8 cellular contexts compared by ENCODE assay signal in genomic region chr11:77820565-77821348, GRCh38. TPM values are rescaled to one million over a fixed set of nuclear protein-coding genes. Genes with fewer than 3 reads are reported as not detected.
DNase-seq lines count a peak whose midpoint lies in the region; ATAC-seq and TF ChIP-seq lines count a peak whose summit lies in the region.

Gene AAMDC (plus strand): TSS chr11:77821144. CDS start chr11:77842497, 21,353 bp downstream.
A gene with protein sequence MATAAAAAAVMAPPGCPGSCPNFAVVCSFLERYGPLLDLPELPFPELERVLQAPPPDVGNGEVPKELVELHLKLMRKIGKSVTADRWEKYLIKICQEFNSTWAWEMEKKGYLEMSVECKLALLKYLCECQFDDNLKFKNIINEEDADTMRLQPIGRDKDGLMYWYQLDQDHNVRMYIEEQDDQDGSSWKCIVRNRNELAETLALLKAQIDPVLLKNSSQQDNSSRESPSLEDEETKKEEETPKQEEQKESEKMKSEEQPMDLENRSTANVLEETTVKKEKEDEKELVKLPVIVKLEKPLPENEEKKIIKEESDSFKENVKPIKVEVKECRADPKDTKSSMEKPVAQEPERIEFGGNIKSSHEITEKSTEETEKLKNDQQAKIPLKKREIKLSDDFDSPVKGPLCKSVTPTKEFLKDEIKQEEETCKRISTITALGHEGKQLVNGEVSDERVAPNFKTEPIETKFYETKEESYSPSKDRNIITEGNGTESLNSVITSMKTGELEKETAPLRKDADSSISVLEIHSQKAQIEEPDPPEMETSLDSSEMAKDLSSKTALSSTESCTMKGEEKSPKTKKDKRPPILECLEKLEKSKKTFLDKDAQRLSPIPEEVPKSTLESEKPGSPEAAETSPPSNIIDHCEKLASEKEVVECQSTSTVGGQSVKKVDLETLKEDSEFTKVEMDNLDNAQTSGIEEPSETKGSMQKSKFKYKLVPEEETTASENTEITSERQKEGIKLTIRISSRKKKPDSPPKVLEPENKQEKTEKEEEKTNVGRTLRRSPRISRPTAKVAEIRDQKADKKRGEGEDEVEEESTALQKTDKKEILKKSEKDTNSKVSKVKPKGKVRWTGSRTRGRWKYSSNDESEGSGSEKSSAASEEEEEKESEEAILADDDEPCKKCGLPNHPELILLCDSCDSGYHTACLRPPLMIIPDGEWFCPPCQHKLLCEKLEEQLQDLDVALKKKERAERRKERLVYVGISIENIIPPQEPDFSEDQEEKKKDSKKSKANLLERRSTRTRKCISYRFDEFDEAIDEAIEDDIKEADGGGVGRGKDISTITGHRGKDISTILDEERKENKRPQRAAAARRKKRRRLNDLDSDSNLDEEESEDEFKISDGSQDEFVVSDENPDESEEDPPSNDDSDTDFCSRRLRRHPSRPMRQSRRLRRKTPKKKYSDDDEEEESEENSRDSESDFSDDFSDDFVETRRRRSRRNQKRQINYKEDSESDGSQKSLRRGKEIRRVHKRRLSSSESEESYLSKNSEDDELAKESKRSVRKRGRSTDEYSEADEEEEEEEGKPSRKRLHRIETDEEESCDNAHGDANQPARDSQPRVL (N-terminal part only) (minus strand): TSS chr11:77820722. CDS start chr11:77820714, 8 bp downstream.

- POLR2A ChIA-PET in AG04449 (lab: Yijun Ruan, JAX), result interaction anchor here (0.5 to 0.9 kb wide), 2 partner anchors 14 to 174 kb away, joined by 3 to 5 read pairs; no protein-coding TSS in a partner anchor

- dilution Hi-C loops in mammary epithelial cell (cut with HindIII; ENCODE audit: low sequenced_read_pairs), result no loop called here

- H3K4me1 ChIP-seq in mammary epithelial cell (ENCODE audit: insufficient read depth, low read length), result peaks cover 5% of the 10 kb centered on the region

- TF ChIP-seq CTCF in AG04449 (IDR thresholded peaks at IDR 0.05; ENCODE audit: insufficient read depth, low read length, missing control alignments) (peak; percentile 90), VCaP (conservative IDR thresholded peaks at IDR 0.05) (peak; percentile 86), mammary epithelial cell (conservative IDR thresholded peaks at IDR 0.05 in 1 of 2, IDR thresholded peaks at IDR 0.05 in 1 of 2; ENCODE audit: extremely low read depth in 1 of 2, insufficient read depth in 1 of 2, low read depth in 1 of 2, low read length in 2 of 2) (peak; percentile 34 to 88)

- no peaks in the 10 kb centered on the region for H3K36me3 ChIP-seq in mammary epithelial cell (ENCODE audit: insufficient read depth, low read length)

- in situ Hi-C loops in mammary epithelial cell (cut with MboI; ENCODE audit: low sequenced_read_pairs in 2 of 2), result no loop called here

- no peaks in the 10 kb centered on the region for H3K9me3 ChIP-seq in mammary epithelial cell (replicated peaks; ENCODE audit: insufficient read depth, low read length)

- CTCF ChIA-PET in AG04449 (lab: Yijun Ruan, JAX), result interaction anchor here (0.7 to 1.9 kb wide), 12 partner anchors 9 to 744 kb away, joined by 3 to 12 read pairs (median 4); no protein-coding TSS in a partner anchor
- CTCF ChIA-PET in mammary epithelial cell (lab: Charles Lee; ENCODE audit: low non-redundant PET), result no interaction called here

- no TSS peak for BruUV-seq in mammary epithelial cell (replicated peaks; lab: Mats Ljungman, UMichigan)

- WGBS in mammary epithelial cell (ENCODE audit: low coverage, missing lambda C conversion rate), result 2% methylated on average over 8 of the region's 64 CpGs

- intact Hi-C loops in mammary epithelial cell (cut with micrococcal nuclease), result loop anchor here (1.0 to 5.0 kb wide), 6 partner anchors 34 to 367 kb away; partner anchors contain the start of genes CLNS1A, INTS4, KCTD21 and USP35

- no peaks in the 10 kb centered on the region for H3K27me3 ChIP-seq in mammary epithelial cell (ENCODE audit: insufficient read depth, low read length)

- ATAC-seq in GM18868 (IDR thresholded peaks at IDR 0.05; ENCODE audit: unreplicated experiment) (peak; percentile 86), HG03108 (IDR thresholded peaks at IDR 0.05; ENCODE audit: unreplicated experiment) (peak; percentile 76)

- H3K4me2 ChIP-seq in mammary epithelial cell (ENCODE audit: insufficient read depth, low read depth, low read length), result peak within 1 kb of the TSS; percentile 97

- no peaks in the 10 kb centered on the region for H4K20me1 ChIP-seq in mammary epithelial cell (ENCODE audit: insufficient read depth, low read length)

- H3K9ac ChIP-seq in mammary epithelial cell (ENCODE audit: insufficient read depth, low read length), result peak within 1 kb of the TSS; percentile 78

- DNase-seq in AG04449 (ENCODE audit: low read depth, low spot score) (peak; percentile 93), NCI-H2171 treated with DMSO at 0.1 percent for 48 hours (lab: John Stamatoyannopoulos, UW) (peak; percentile 100), mammary epithelial cell (peak; percentile 98), iPS-NIHi7 (ENCODE audit: extremely low spot score) (peak; percentile 95), smooth muscle cell of the brain vasculature (ENCODE audit: low read depth, low spot score) (peak; percentile 98)

- peak within 1 kb of the TSS; percentile 98 for H3K27ac ChIP-seq in VCaP
- H3K27ac ChIP-seq in mammary epithelial cell (ENCODE audit: insufficient read depth, low read depth, low read length), result peak within 1 kb of the TSS; percentile 60

- H2AFZ ChIP-seq in mammary epithelial cell (ENCODE audit: low read depth, low read length), result peak within 1 kb of the TSS; percentile 98

- H3K79me2 ChIP-seq in mammary epithelial cell (ENCODE audit: insufficient read depth, low read length), result peaks cover 48% of the 10 kb centered on the region

- H3K4me3 ChIP-seq in AG04449 (ENCODE audit: low read depth, low read length) (peak within 1 kb of the TSS; percentile 89), mammary epithelial cell (replicated peaks in 1 of 3; ENCODE audit: insufficient read depth in 1 of 3, low read depth in 2 of 3, low read length in 3 of 3) (peak within 1 kb of the TSS; percentile 93 to 99 (median 98))

RNA-seq across cellular contexts. Expression of gene AAMDC, which starts in this region (rescaled TPM):
- total RNA-seq in mammary epithelial cell, result 10 to 100 TPM in 1 of 2 donors, 1 to 10 TPM in 1; 7.8 to 14.0 TPM
- 14.8 TPM for polyA plus RNA-seq in mammary epithelial cell
- polyA minus RNA-seq in mammary epithelial cell, result not detected

RNA-seq across cellular contexts. Expression of the second gene that starts in this region (rescaled TPM):
- total RNA-seq in mammary epithelial cell, result 10 to 100 TPM; 23.0 to 46.6 TPM
- polyA plus RNA-seq in mammary epithelial cell, result 13.4 TPM
- 43.5 TPM for polyA minus RNA-seq in mammary epithelial cell

Comparison
In these comparisons a context has a peak if more than half of its experiments do, and no peak if none do; other contexts are left out.
1. Peak in every context shown above with its lines: DNase-seq, ATAC-seq, H3K4me3 ChIP-seq and H3K27ac ChIP-seq.